9 cellular contexts compared by ENCODE assay signal in genomic region chrX:74923942-74924448, GRCh38. TPM values are rescaled to one million over a fixed set of nuclear protein-coding genes. Genes with fewer than 3 reads are reported as not detected.
A peak's percentile ranks its signal among the peaks of the same experiment; 100 is the strongest.
DNase-seq lines count a peak whose midpoint lies in the region; ATAC-seq and TF ChIP-seq lines count a peak whose summit lies in the region.
"Had no signal": no experiment of that assay in that cellular context is flagged by ENCODE, and none has a peak within 500 bp of the region (broad histone marks: within the 10 kb centered on the region; RNA-seq: fewer than 3 reads in every experiment).

No MANE protein-coding gene starts in this region.

- no peak overlapping the region for H3K27ac ChIP-seq in heart right ventricle
- peak overlapping the region in 4 of 21 experiments; percentile 20 to 65 (median 46) for H3K27ac ChIP-seq in skin epidermis

- peak; percentile 14 for DNase-seq in activated B cell treated with CpG ODN at 0.5 μM for 24 hours
- peak in 1 of 2 donors; percentile 8 for DNase-seq in heart right ventricle
- no peak for DNase-seq in T-helper 9 cell
- DNase-seq in hepatic stellate cell (ENCODE audit: low spot score) = no peak

- peaks cover 5% of the 10 kb centered on the region for H3K27me3 Mint-ChIP-seq in activated B cell treated with CpG ODN at 0.5 μM for 24 hours

- peaks cover 0 to 66% (median 4%) of the 10 kb centered on the region in 7 donors for H3K27me3 ChIP-seq in heart right ventricle

- H3K9me3 ChIP-seq in heart right ventricle = peaks cover 0 to 13% (median 0%) of the 10 kb centered on the region in 11 donors

- TF ChIP-seq POLR2A in GM18505 (IDR thresholded peaks at IDR 0.05; ENCODE audit: borderline replicate concordance, extremely low read depth, insufficient read depth, insufficient read length) = peak; percentile 41

- no peaks in the 10 kb centered on the region for H3K9me3 Mint-ChIP-seq in activated B cell treated with CpG ODN at 0.5 μM for 24 hours

- 5 to 6% methylated on average over 44 to 51 of the region's 51 CpGs for WGBS in heart right ventricle, 2 donors

- CTCF ChIA-PET in activated B cell treated with CpG ODN at 0.5 μM for 24 hours (lab: Charles Lee) = no interaction called here

- POLR2A ChIA-PET in activated B cell treated with CpG ODN at 0.5 μM for 24 hours (lab: Charles Lee) = no interaction called here

- intact Hi-C loops in activated B cell treated with CpG ODN at 0.5 μM for 24 hours (cut with micrococcal nuclease) (loop anchor here (5.0 to 10.0 kb wide), 2 partner anchors 231 to 312 kb away; partner anchors contain the start of genes ABCB7 and RLIM), heart right ventricle (cut with DNase I) (no loop called here)

- H3K36me3 ChIP-seq in heart right ventricle = no peaks in the 10 kb centered on the region

- TF ChIP-seq CTCF in activated B cell treated with CpG ODN at 0.5 μM for 24 hours (IDR thresholded peaks at IDR 0.05) (no peak), heart right ventricle (IDR thresholded peaks at IDR 0.05) (no peak)

- peaks cover 25% of the 10 kb centered on the region for H3K4me1 Mint-ChIP-seq in activated B cell treated with CpG ODN at 0.5 μM for 24 hours

- H3K36me3 Mint-ChIP-seq in activated B cell treated with CpG ODN at 0.5 μM for 24 hours (ENCODE audit: low read depth) = no peaks in the 10 kb centered on the region

- peak; percentile 18 for ATAC-seq in GM18505 (IDR thresholded peaks at IDR 0.05; ENCODE audit: unreplicated experiment)
- peak; percentile 10 for ATAC-seq in HG02943 (IDR thresholded peaks at IDR 0.05; ENCODE audit: low read depth, unreplicated experiment)
- no peak for ATAC-seq in activated B cell treated with CpG ODN at 0.5 μM for 24 hours (ENCODE audit: low read depth)
- peak in 2 of 8 donors; percentile 10 to 27 for ATAC-seq in heart right ventricle
- no peak for ATAC-seq in HG03520 (IDR thresholded peaks at IDR 0.05; ENCODE audit: unreplicated experiment)
- ATAC-seq: Panc1 had no signal

- peak overlapping the region; percentile 87 for H3K4me3 Mint-ChIP-seq in activated B cell treated with CpG ODN at 0.5 μM for 24 hours

- peak overlapping the region; percentile 46 for H3K27ac Mint-ChIP-seq in activated B cell treated with CpG ODN at 0.5 μM for 24 hours

- H3K4me1 ChIP-seq in heart right ventricle = peaks cover 0 to 14% (median 3%) of the 10 kb centered on the region in 9 donors

- H3K4me3 ChIP-seq in heart right ventricle (peak overlapping the region; percentile 28 to 60 (median 51)), skin epidermis (peak overlapping the region in 6 of 7 experiments; percentile 12 to 49 (median 34))

RNA-seq across cellular contexts. Expression of gene NEXMIF, which starts 1.3 kb away (rescaled TPM):
- total RNA-seq in activated B cell treated with CpG ODN at 0.5 μM for 24 hours (0.53 and 1.4 TPM in 2 replicates), heart right ventricle (under 1 TPM; 0.06 to 0.28 (median 0.18) TPM)
- polyA plus RNA-seq in heart right ventricle = under 1 TPM in 1 of 2 donors, not detected in 1; under 0.01 TPM

Comparison
In these comparisons a context has a peak if more than half of its experiments do, and no peak if none do; other contexts are left out.
1. ATAC-seq: peak in GM18505 (single experiment) and HG02943 (single experiment); none in activated B cell treated with CpG ODN at 0.5 μM for 24 hours (single experiment) and HG03520 (single experiment).